Comparison of ENCODE assay signal across 8 cellular contexts in genomic region chr1:20574686-20575543, GRCh38. TPM values are rescaled to one million over a fixed set of nuclear protein-coding genes. Genes with fewer than 3 reads are reported as not detected.
A peak's percentile ranks its signal among the peaks of the same experiment; 100 is the strongest.
DNase-seq lines count a peak whose midpoint lies in the region; TF ChIP-seq lines count a peak whose summit lies in the region.

No MANE protein-coding gene starts in this region.

- H3K4me1 ChIP-seq in liver (ENCODE audit: control insufficient read depth in 4 of 4, insufficient read depth in 4 of 4, low read length in 3 of 4) = no peaks in the 10 kb centered on the region

- H3K4me3 Mint-ChIP-seq in chondrocyte (ENCODE audit: unreplicated experiment) = no peak overlapping the region

- no peaks in the 10 kb centered on the region for H3K36me3 ChIP-seq in liver (ENCODE audit: control insufficient read depth in 4 of 4, insufficient read depth in 3 of 4, low read depth in 1 of 4, low read length in 3 of 4)

- peaks cover 4% of the 10 kb centered on the region for H3K9me3 Mint-ChIP-seq in chondrocyte (ENCODE audit: low read depth)

- peaks cover 4% of the 10 kb centered on the region for H3K36me3 Mint-ChIP-seq in chondrocyte (ENCODE audit: low read depth)

- H3K27me3 ChIP-seq in liver (ENCODE audit: control insufficient read depth in 4 of 4, insufficient read depth in 4 of 4, low read length in 3 of 4) = no peaks in the 10 kb centered on the region

- H3K9me3 ChIP-seq in liver (ENCODE audit: control insufficient read depth in 4 of 4, low read length in 3 of 4) = no peaks in the 10 kb centered on the region

- no peak overlapping the region for H3K27ac Mint-ChIP-seq in chondrocyte (ENCODE audit: unreplicated experiment)

- H3K27me3 Mint-ChIP-seq in chondrocyte (ENCODE audit: low read depth) = peaks cover 28% of the 10 kb centered on the region

- DNase-seq in NCI-H2227 (lab: John Stamatoyannopoulos, UW; ENCODE audit: unreplicated experiment) = peak; percentile 12
- DNase-seq in NCI-H2227 treated with DMSO at 0.1 percent for 48 hours (lab: John Stamatoyannopoulos, UW) = no peak
- peak; percentile 69 for DNase-seq in NCI-H2029 (lab: John Stamatoyannopoulos, UW)
- DNase-seq in chondrocyte (ENCODE audit: low spot score) = no peak
- DNase-seq in stimulated activated CD8-positive, alpha-beta memory T cell treated with anti-CD3 and anti-CD28 coated beads, Interleukin-12 subunit alpha, Interleukin-12 subunit beta, amount 100 ng/mL, for 4 hours (ENCODE audit: low read depth) = peak; percentile 27
- DNase-seq in NCI-H187 treated with DMSO at 0.1 percent for 48 hours (lab: John Stamatoyannopoulos, UW) = no peak

- 23% methylated on average over 18 of the region's 18 CpGs for WGBS in liver

- H3K4me3 ChIP-seq in liver (ENCODE audit: low read depth in 1 of 3, low read length in 3 of 3) = no peak overlapping the region

- no peaks in the 10 kb centered on the region for H3K4me1 Mint-ChIP-seq in chondrocyte (ENCODE audit: low read depth)

- peak; percentile 96 to 99 for TF ChIP-seq RAD21 in liver (IDR thresholded peaks at IDR 0.05)

- peak; percentile 62 for TF ChIP-seq CTCF in VCaP (conservative IDR thresholded peaks at IDR 0.05)
- TF ChIP-seq CTCF in chondrocyte (IDR thresholded peaks at IDR 0.05) = peak; percentile 84
- peak; percentile 89 for TF ChIP-seq CTCF in liver (IDR thresholded peaks at IDR 0.05; ENCODE audit: low read depth, low read length, missing input control)

- no peak overlapping the region for H3K9ac ChIP-seq in liver (ENCODE audit: low read depth in 1 of 2, low read length in 2 of 2)

- H3K27ac ChIP-seq in VCaP = no peak overlapping the region
- H3K27ac ChIP-seq in liver (ENCODE audit: low read depth in 1 of 2, low read length in 2 of 2) = no peak overlapping the region

TF ChIP-seq in liver, 16 proteins besides CTCF, POLR2A, EP300 and RAD21:
- TF ChIP-seq REST (IDR thresholded peaks at IDR 0.05) (peak; percentile 58), SP1 (IDR thresholded peaks at IDR 0.05) (no peak), HNF4A (conservative IDR thresholded peaks at IDR 0.05) (peak; percentile 21 to 41), RXRA (IDR thresholded peaks at IDR 0.05) (peak; percentile 25 to 45)

RNA-seq across cellular contexts. Expression of gene CDA, which starts 14.0 kb away (rescaled TPM):
- not detected in 3 replicates for total RNA-seq in chondrocyte
- total RNA-seq in liver = 1 to 10 TPM in 1 of 2 donors, under 1 TPM in 1; 0.42 to 8.1 TPM
- polyA plus RNA-seq in liver = 10 to 100 TPM; 25.6 to 38.9 TPM

RNA-seq across cellular contexts. Expression of gene FAM43B, which starts 22.5 kb away (rescaled TPM):
- 0.52 to 2.5 TPM (median 0.82 TPM) in 3 replicates for total RNA-seq in chondrocyte
- total RNA-seq in liver = under 1 TPM; 0.08 to 0.09 TPM
- under 1 TPM; 0.06 TPM for polyA plus RNA-seq in liver

RNA-seq across cellular contexts. Expression of gene PINK1, which starts 58.3 kb away (rescaled TPM):
- total RNA-seq in chondrocyte (42.6 to 45.1 TPM (median 42.8 TPM) in 3 replicates), liver (10 to 100 TPM; 55.9 to 68.5 TPM)
- 100 to 1,000 TPM in 1 of 2 donors, 10 to 100 TPM in 1; 52.7 to 118 TPM for polyA plus RNA-seq in liver

Comparison
In these comparisons a context has a peak if more than half of its experiments do, and no peak if none do; other contexts are left out.
1. DNase-seq: peak in NCI-H2227 (single experiment), NCI-H2029 (single experiment) and stimulated activated CD8-positive, alpha-beta memory T cell treated with anti-CD3 and anti-CD28 coated beads, Interleukin-12 subunit alpha, Interleukin-12 subunit beta, amount 100 ng/mL, for 4 hours (single experiment); none in NCI-H2227 treated with DMSO at 0.1 percent for 48 hours (single experiment), chondrocyte (single experiment) and NCI-H187 treated with DMSO at 0.1 percent for 48 hours (single experiment).
2. Peak in every context shown above with its lines, with median percentiles within 50 percentile points of each other: CTCF ChIP-seq.